In the genomic region with DNA sequence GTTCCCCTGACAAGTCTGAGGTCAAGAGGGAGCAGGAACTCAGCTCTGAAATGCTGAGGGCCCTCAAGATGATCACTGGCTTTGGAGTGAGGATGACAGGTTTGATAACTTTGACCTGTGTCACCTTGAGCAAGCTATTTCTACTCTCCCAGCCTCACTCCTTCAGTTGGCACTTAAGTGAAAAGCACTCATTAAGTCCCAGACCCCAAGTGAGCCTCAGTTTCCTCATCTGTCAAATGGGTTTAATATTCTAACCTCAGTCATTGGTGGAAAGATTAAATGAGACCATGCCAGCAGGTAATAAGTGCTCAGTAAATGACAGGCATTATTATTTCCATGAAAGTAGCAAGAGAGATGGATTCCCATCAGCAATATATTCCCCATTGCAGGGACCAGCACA, we compare ENCODE assay signal across 1 cellular context.
TF ChIP-seq lines count a peak whose summit lies in the region.

No MANE protein-coding gene starts in this region.

TF ChIP-seq in HepG2, 621 proteins besides CTCF, POLR2A, EP300 and RAD21:
- TF ChIP-seq MED8 (CRISPR knock-in tag; IDR thresholded peaks at IDR 0.05; ENCODE audit: insufficient replicate concordance): peak; percentile 25
- no peak for TF ChIP-seq CBX1 (IDR thresholded peaks at IDR 0.05; ENCODE audit: low read depth)
- TF ChIP-seq CHCHD3 (CRISPR knock-in tag; IDR thresholded peaks at IDR 0.05): no peak
- TF ChIP-seq, protein P1, sequence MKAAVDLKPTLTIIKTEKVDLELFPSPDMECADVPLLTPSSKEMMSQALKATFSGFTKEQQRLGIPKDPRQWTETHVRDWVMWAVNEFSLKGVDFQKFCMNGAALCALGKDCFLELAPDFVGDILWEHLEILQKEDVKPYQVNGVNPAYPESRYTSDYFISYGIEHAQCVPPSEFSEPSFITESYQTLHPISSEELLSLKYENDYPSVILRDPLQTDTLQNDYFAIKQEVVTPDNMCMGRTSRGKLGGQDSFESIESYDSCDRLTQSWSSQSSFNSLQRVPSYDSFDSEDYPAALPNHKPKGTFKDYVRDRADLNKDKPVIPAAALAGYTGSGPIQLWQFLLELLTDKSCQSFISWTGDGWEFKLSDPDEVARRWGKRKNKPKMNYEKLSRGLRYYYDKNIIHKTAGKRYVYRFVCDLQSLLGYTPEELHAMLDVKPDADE (CRISPR knock-in tag; IDR thresholded peaks at IDR 0.05): no peak
- TF ChIP-seq, protein P2, sequence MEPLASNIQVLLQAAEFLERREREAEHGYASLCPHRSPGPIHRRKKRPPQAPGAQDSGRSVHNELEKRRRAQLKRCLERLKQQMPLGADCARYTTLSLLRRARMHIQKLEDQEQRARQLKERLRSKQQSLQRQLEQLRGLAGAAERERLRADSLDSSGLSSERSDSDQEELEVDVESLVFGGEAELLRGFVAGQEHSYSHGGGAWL (CRISPR knock-in tag; IDR thresholded peaks at IDR 0.05): no peak
- TF ChIP-seq FOXA3 (CRISPR knock-in tag; IDR thresholded peaks at IDR 0.05): no peak
- TF ChIP-seq ZNF629 (CRISPR knock-in tag; conservative IDR thresholded peaks at IDR 0.05): peak; percentile 88
- 0 out of 2 replicates have a peak, but pooled peaks have one; percentile 28 for TF ChIP-seq ZNF776 (CRISPR knock-in tag; IDR thresholded peaks at IDR 0.05)
- no peak for TF ChIP-seq ZMYM3 (CRISPR knock-in tag; IDR thresholded peaks at IDR 0.05)
- no peak for TF ChIP-seq ZNF607 (CRISPR knock-in tag; IDR thresholded peaks at IDR 0.05; ENCODE audit: borderline replicate concordance)
- no peak for TF ChIP-seq SP2 (CRISPR knock-in tag; IDR thresholded peaks at IDR 0.05)
- TF ChIP-seq, protein P3, sequence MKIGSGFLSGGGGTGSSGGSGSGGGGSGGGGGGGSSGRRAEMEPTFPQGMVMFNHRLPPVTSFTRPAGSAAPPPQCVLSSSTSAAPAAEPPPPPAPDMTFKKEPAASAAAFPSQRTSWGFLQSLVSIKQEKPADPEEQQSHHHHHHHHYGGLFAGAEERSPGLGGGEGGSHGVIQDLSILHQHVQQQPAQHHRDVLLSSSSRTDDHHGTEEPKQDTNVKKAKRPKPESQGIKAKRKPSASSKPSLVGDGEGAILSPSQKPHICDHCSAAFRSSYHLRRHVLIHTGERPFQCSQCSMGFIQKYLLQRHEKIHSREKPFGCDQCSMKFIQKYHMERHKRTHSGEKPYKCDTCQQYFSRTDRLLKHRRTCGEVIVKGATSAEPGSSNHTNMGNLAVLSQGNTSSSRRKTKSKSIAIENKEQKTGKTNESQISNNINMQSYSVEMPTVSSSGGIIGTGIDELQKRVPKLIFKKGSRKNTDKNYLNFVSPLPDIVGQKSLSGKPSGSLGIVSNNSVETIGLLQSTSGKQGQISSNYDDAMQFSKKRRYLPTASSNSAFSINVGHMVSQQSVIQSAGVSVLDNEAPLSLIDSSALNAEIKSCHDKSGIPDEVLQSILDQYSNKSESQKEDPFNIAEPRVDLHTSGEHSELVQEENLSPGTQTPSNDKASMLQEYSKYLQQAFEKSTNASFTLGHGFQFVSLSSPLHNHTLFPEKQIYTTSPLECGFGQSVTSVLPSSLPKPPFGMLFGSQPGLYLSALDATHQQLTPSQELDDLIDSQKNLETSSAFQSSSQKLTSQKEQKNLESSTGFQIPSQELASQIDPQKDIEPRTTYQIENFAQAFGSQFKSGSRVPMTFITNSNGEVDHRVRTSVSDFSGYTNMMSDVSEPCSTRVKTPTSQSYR (CRISPR knock-in tag; IDR thresholded peaks at IDR 0.05; ENCODE audit: borderline replicate concordance): no peak
- TF ChIP-seq, protein P4, sequence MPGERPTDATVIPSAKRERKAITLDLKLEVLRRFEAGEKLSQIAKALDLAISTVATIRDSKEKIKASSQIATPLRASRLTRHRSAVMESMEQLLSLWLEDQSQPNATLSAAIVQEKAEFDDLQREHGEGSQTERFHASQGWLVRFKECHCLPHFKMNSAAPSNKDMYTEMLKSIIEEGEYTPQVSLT (CRISPR knock-in tag; IDR thresholded peaks at IDR 0.05; ENCODE audit: borderline replicate concordance, low read depth): no peak
TF ChIP-seq in HepG2: peak in this region for 3.
